ENCODE assay signal across 19 cellular contexts in the genomic region with DNA sequence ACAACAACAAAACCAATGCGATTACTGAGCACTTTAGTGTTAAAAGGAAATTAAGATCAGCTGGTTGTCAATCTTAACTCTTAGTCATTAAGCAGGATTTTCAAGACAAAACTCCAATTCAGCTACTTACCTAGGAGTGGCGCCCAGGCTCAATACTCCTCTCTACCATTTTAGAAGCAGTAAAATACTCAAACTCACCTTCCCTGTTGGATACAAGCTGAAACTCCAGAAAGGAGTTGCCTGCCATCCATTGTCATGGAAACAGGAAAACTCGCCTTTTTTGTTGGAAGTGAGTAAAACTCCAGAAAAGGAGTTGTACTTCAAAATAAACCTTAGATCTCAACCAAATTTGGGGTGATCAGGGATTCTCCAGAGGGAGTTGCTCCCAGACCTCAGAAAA.
DNase-seq lines count a peak whose midpoint lies in the region; ATAC-seq and TF ChIP-seq lines count a peak whose summit lies in the region.
"Had no signal": no experiment of that assay in that cellular context is flagged by ENCODE, and none has a peak within 500 bp of the region (broad histone marks: within the 10 kb centered on the region; RNA-seq: fewer than 3 reads in every experiment).

No MANE protein-coding gene starts in this region.

- no peak overlapping the region for H3K4me3 Mint-ChIP-seq in HFFc6

- H3K4me3 ChIP-seq in SJSA1 (no peak overlapping the region), smooth muscle cell (no peak overlapping the region), brain microvascular endothelial cell (ENCODE audit: low read depth, low read length) (no peak overlapping the region), body of pancreas (no peak overlapping the region)

- intact Hi-C loops in body of pancreas (cut with DNase I), result no loop called here

- peaks cover 4% of the 10 kb centered on the region for H3F3A ChIP-seq in smooth muscle cell (ENCODE audit: low read depth)

- peaks cover 12% of the 10 kb centered on the region for H3K36me3 Mint-ChIP-seq in HFFc6 (ENCODE audit: low read depth)

- H3K4me1 Mint-ChIP-seq in HFFc6 (ENCODE audit: low read depth), result peaks cover 81% of the 10 kb centered on the region

- H3K9me3 ChIP-seq in SJSA1 (replicated peaks) (no peaks in the 10 kb centered on the region), smooth muscle cell (replicated peaks; ENCODE audit: low read depth) (no peaks in the 10 kb centered on the region), body of pancreas (no peaks in the 10 kb centered on the region)

- 88% methylated on average over 3 of the region's 3 CpGs for WGBS in smooth muscle cell (ENCODE audit: low lambda C conversion rate)
- WGBS in body of pancreas, 2 donors, result 92 to 96% methylated on average over 3 of the region's 3 CpGs

- TF ChIP-seq CTCF in HFFc6 (IDR thresholded peaks at IDR 0.05) (no peak), smooth muscle cell (IDR thresholded peaks at IDR 0.05; ENCODE audit: borderline replicate concordance, insufficient read depth, poor library complexity, severe bottlenecking) (no peak), brain microvascular endothelial cell (IDR thresholded peaks at IDR 0.05; ENCODE audit: low read depth, low read length, missing control alignments) (no peak), body of pancreas (IDR thresholded peaks at IDR 0.05) (no peak)

- peak overlapping the region; percentile 25 for H3K27ac ChIP-seq in SJSA1
- H3K27ac ChIP-seq in smooth muscle cell (ENCODE audit: low read depth), result peak overlapping the region; percentile 84
- H3K27ac ChIP-seq in brain microvascular endothelial cell, result no peak overlapping the region
- H3K27ac ChIP-seq in body of pancreas, result no peak overlapping the region
- H3K27ac ChIP-seq: C4-2B had no signal

- H3K27me3 ChIP-seq in SJSA1 (replicated peaks) (no peaks in the 10 kb centered on the region), smooth muscle cell (ENCODE audit: low read depth) (no peaks in the 10 kb centered on the region), brain microvascular endothelial cell (replicated peaks) (no peaks in the 10 kb centered on the region), body of pancreas (no peaks in the 10 kb centered on the region)

- H3K36me3 ChIP-seq in SJSA1, result no peaks in the 10 kb centered on the region
- H3K36me3 ChIP-seq in smooth muscle cell (ENCODE audit: low read depth), result no peaks in the 10 kb centered on the region
- no peaks in the 10 kb centered on the region for H3K36me3 ChIP-seq in brain microvascular endothelial cell (replicated peaks)
- H3K36me3 ChIP-seq in body of pancreas (replicated peaks in 1 of 2; ENCODE audit: insufficient read depth in 1 of 2, low read depth in 2 of 2), result no peaks in the 10 kb centered on the region

- TF ChIP-seq POLR2A in body of pancreas (IDR thresholded peaks at IDR 0.05), result no peak

- H2AFZ ChIP-seq in smooth muscle cell (ENCODE audit: low read depth), result no peak overlapping the region

- H3K9me3 Mint-ChIP-seq in HFFc6, result 0 out of 2 replicates have a peak, but pooled peaks cover 3% of the 10 kb centered on the region

- peaks cover 55% of the 10 kb centered on the region for H3K4me1 ChIP-seq in SJSA1 (replicated peaks)
- H3K4me1 ChIP-seq in smooth muscle cell (ENCODE audit: low read depth), result peaks cover 24% of the 10 kb centered on the region
- no peaks in the 10 kb centered on the region for H3K4me1 ChIP-seq in body of pancreas

- ATAC-seq in body of pancreas, result no peak
- ATAC-seq: Panc1, SK-N-SH treated with all-trans-retinoic acid at 6 μM for 48 hours had no signal

- in situ Hi-C loops in brain microvascular endothelial cell (cut with HindIII; ENCODE audit: low pct_ligation_motif_present, low sequenced_read_pairs), result no loop called here

- H3K27ac Mint-ChIP-seq in HFFc6, result peak overlapping the region; percentile 58

- no peaks in the 10 kb centered on the region for H3K79me2 ChIP-seq in smooth muscle cell (ENCODE audit: low read depth)

- H3K9ac ChIP-seq in smooth muscle cell (ENCODE audit: low read depth), result no peak overlapping the region

- no peaks in the 10 kb centered on the region for H4K20me1 ChIP-seq in smooth muscle cell (ENCODE audit: low read depth)

- H3K4me2 ChIP-seq in smooth muscle cell, result no peak overlapping the region

- no peak for DNase-seq in HFFc6
- no peak for DNase-seq in SJSA1 (ENCODE audit: low read depth in 1 of 2, low spot score in 2 of 2)
- DNase-seq in iPS DF 19.7 (ENCODE audit: low read depth, low spot score), result peak; percentile 33
- DNase-seq in smooth muscle cell (lab: John Stamatoyannopoulos, UW; ENCODE audit: unreplicated experiment), result no peak
- no peak for DNase-seq in brain microvascular endothelial cell
- no peak for DNase-seq in body of pancreas
- DNase-seq in cortex of kidney (lab: John Stamatoyannopoulos, UW), result no peak
- DNase-seq: DMS79; HCEC 1CT; NCI-H1092; NCI-H1436; NCI-H187 treated with DMSO at 0.1 percent for 48 hours; NCI-H524; NCI-H774; NK-92 treated with Interleukin-12 subunit alpha and Interleukin-12 subunit beta, amount 100 ng/mL, for 24 hours; SIG-M5 had no signal

- H3K27me3 Mint-ChIP-seq in HFFc6 (ENCODE audit: insufficient read depth), result peaks cover 2% of the 10 kb centered on the region; the same call in 1 of the 2 replicates

Comparison
In these comparisons a context has a peak if more than half of its experiments do, and no peak if none do; other contexts are left out.
1. H3K27ac ChIP-seq: peak in SJSA1 (single experiment) and smooth muscle cell (single experiment); none in brain microvascular endothelial cell (single experiment) and body of pancreas (0 of 4).